Comparison of ENCODE assay signal across 1 cellular context in the genomic region with DNA sequence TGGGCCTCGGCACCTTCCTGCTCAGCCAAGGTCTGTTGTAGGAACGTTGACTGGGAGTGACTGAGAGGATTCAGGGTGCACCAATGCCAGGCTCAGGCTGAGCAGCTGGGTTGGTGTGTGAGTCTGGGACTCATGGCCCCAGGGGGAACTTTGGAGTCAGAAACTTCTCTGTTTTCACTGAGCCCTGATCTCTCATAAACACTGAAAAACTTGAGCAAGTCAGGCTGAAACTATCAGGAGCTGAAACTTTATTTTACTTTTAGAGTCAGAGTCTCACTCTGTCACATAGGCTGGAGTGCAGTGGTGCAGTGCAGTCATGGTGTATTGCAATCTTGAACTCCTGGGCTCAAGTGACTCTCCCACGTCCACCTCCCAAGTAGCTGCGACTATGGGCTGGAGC.
TF ChIP-seq lines count a peak whose summit lies in the region.

No MANE protein-coding gene starts in this region.

TF ChIP-seq in SK-N-SH, 30 proteins besides CTCF, POLR2A, EP300 and RAD21 (continued from another document):
- TF ChIP-seq, protein P1, sequence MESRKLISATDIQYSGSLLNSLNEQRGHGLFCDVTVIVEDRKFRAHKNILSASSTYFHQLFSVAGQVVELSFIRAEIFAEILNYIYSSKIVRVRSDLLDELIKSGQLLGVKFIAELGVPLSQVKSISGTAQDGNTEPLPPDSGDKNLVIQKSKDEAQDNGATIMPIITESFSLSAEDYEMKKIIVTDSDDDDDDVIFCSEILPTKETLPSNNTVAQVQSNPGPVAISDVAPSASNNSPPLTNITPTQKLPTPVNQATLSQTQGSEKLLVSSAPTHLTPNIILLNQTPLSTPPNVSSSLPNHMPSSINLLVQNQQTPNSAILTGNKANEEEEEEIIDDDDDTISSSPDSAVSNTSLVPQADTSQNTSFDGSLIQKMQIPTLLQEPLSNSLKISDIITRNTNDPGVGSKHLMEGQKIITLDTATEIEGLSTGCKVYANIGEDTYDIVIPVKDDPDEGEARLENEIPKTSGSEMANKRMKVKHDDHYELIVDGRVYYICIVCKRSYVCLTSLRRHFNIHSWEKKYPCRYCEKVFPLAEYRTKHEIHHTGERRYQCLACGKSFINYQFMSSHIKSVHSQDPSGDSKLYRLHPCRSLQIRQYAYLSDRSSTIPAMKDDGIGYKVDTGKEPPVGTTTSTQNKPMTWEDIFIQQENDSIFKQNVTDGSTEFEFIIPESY (IDR thresholded peaks at IDR 0.05; ENCODE audit: borderline replicate concordance, low read depth) = no peak
- no peak for TF ChIP-seq NRF1 (IDR thresholded peaks at IDR 0.05; ENCODE audit: low read depth, low read length)
- no peak for TF ChIP-seq RCOR1 (IDR thresholded peaks at IDR 0.05; ENCODE audit: low read length)
- no peak for TF ChIP-seq EZH2phosphoT487 (IDR thresholded peaks at IDR 0.05; ENCODE audit: borderline replicate concordance, low read depth)
- TF ChIP-seq, protein P2, sequence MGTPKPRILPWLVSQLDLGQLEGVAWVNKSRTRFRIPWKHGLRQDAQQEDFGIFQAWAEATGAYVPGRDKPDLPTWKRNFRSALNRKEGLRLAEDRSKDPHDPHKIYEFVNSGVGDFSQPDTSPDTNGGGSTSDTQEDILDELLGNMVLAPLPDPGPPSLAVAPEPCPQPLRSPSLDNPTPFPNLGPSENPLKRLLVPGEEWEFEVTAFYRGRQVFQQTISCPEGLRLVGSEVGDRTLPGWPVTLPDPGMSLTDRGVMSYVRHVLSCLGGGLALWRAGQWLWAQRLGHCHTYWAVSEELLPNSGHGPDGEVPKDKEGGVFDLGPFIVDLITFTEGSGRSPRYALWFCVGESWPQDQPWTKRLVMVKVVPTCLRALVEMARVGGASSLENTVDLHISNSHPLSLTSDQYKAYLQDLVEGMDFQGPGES (IDR thresholded peaks at IDR 0.05; ENCODE audit: low read depth, low read length) = no peak
- TF ChIP-seq TCF12 (IDR thresholded peaks at IDR 0.05) = no peak
